9 cellular contexts compared by ENCODE assay signal in genomic region chr3:40623567-40623966, GRCh38.
DNase-seq lines count a peak whose midpoint lies in the region; ATAC-seq, FAIRE-seq and TF ChIP-seq lines count a peak whose summit lies in the region.
"Had no signal": no experiment of that assay in that cellular context is flagged by ENCODE, and none has a peak within 500 bp of the region (broad histone marks: within the 10 kb centered on the region; RNA-seq: fewer than 3 reads in every experiment).

No MANE protein-coding gene starts in this region.

- 13 to 32% methylated on average over 1 of the region's 1 CpG for WGBS in lower leg skin, 2 donors

- in situ Hi-C loops in G401 (cut with HindIII; ENCODE audit: low sequenced_read_pairs): no loop called here

- H3K79me2 ChIP-seq in SU-DHL-6 (ENCODE audit: insufficient read depth, low read length): no peaks in the 10 kb centered on the region

- no peaks in the 10 kb centered on the region for H4K20me1 ChIP-seq in SU-DHL-6 (ENCODE audit: low read depth, low read length)

- intact Hi-C loops in Right ventricle myocardium inferior (cut with DNase I): no loop called here
- intact Hi-C loops in cardiac septum (cut with DNase I): no loop called here
- intact Hi-C loops in lower leg skin (cut with DNase I; ENCODE audit: low total_unique reads): no loop called here

- H3F3A ChIP-seq in SU-DHL-6 (ENCODE audit: insufficient read depth): no peaks in the 10 kb centered on the region

- no peak overlapping the region for H3K9ac ChIP-seq in SU-DHL-6 (ENCODE audit: low read length)

- TF ChIP-seq POLR2A in lower leg skin (IDR thresholded peaks at IDR 0.05) (no peak), H54 (IDR thresholded peaks at IDR 0.05; ENCODE audit: low read depth, low read length) (no peak)

- no peak for DNase-seq in Right ventricle myocardium inferior (ENCODE audit: missing footprints)
- DNase-seq in cardiac septum (ENCODE audit: low spot score): no peak
- DNase-seq in lower leg skin (ENCODE audit: low spot score in 2 of 2): peak; percentile 55 to 79
- DNase-seq in G401 (ENCODE audit: low spot score): no peak
- no peak for DNase-seq in H54 (ENCODE audit: insufficient read length, low spot score)
- DNase-seq in NCI-H1417 treated with DMSO at 0.1 percent for 48 hours (lab: John Stamatoyannopoulos, UW): no peak

- no peaks in the 10 kb centered on the region for H3K9me2 ChIP-seq in SU-DHL-6 (replicated peaks; ENCODE audit: insufficient read depth, low read length)

- H3K4me3 ChIP-seq in SU-DHL-6 (ENCODE audit: insufficient read depth, low read length, poor library complexity, severe bottlenecking) (no peak overlapping the region), lower leg skin (ENCODE audit: low read depth, poor library complexity, severe bottlenecking) (no peak overlapping the region)

- no peak for FAIRE-seq in H54 (lab: Jason Lieb, UNC)

- ATAC-seq in Right ventricle myocardium inferior (peak; percentile 60), HG03159 (IDR thresholded peaks at IDR 0.05; ENCODE audit: unreplicated experiment) (peak; percentile 90)

- H3K4me2 ChIP-seq in SU-DHL-6 (ENCODE audit: low read depth, low read length, poor library complexity, severe bottlenecking): peak overlapping the region; percentile 9

- H3K27me3 ChIP-seq in SU-DHL-6 (ENCODE audit: low read length): no peaks in the 10 kb centered on the region
- H3K27me3 ChIP-seq: neutrophil had no signal

- H3K9me3 ChIP-seq in SU-DHL-6 (ENCODE audit: insufficient read depth, low read length): 0 out of 2 replicates have a peak, but pooled peaks cover 7% of the 10 kb centered on the region
- H3K9me3 ChIP-seq: neutrophil had no signal

- H3K36me3 ChIP-seq in SU-DHL-6 (ENCODE audit: low read length): no peaks in the 10 kb centered on the region
- H3K36me3 ChIP-seq: neutrophil had no signal

- H3K27ac ChIP-seq in SU-DHL-6 (ENCODE audit: low read depth, low read length): no peak overlapping the region
- H3K27ac ChIP-seq: neutrophil had no signal

- H2AFZ ChIP-seq in SU-DHL-6 (ENCODE audit: low read depth, low read length, severe bottlenecking): no peak overlapping the region

- TF ChIP-seq CTCF in SU-DHL-6 (IDR thresholded peaks at IDR 0.05; ENCODE audit: insufficient read depth, low read length, poor library complexity, severe bottlenecking) (no peak), lower leg skin (IDR thresholded peaks at IDR 0.05) (no peak)

Comparison
In these comparisons a context has a peak if more than half of its experiments do, and no peak if none do; other contexts are left out.
1. DNase-seq: peak in lower leg skin (2 of 2); none in Right ventricle myocardium inferior (single experiment), cardiac septum (single experiment), G401 (single experiment), H54 (single experiment) and NCI-H1417 treated with DMSO at 0.1 percent for 48 hours (single experiment).